In the genomic region with DNA sequence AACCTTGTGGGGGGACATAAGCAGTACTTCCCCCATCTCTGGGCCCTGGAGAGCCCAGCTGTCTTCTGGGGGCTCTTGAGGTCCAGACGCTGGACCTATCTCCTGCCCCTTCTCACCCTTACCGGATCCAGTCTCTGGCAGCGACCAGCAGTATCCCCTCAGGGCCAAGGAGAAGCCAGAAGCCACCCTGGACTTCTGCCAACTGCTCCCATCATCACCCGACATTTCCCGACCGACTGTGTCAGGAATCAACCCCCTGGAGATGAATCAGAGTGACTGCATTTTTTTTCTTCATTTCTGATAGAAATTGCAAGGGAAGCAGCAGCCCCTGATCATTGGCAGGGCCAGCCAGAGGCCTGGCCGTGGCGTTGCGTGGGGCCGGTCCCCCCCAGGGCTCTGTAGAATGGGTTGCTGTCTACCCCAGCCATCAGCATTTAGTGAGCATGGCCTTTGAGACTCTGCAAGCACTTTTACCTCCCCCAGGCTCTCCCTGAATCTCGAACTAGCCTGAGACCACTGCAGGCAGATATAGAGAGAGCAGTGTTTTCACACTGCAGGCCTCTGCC, we compare ENCODE assay signal across 15 cellular contexts. TPM values are rescaled to one million over a fixed set of nuclear protein-coding genes. Genes with fewer than 3 reads are reported as not detected.
DNase-seq lines count a peak whose midpoint lies in the region; ATAC-seq and TF ChIP-seq lines count a peak whose summit lies in the region.
"Had no signal": no experiment of that assay in that cellular context is flagged by ENCODE, and none has a peak within 500 bp of the region (broad histone marks: within the 10 kb centered on the region; RNA-seq: fewer than 3 reads in every experiment).

No MANE protein-coding gene starts in this region.

- H2AFZ ChIP-seq in IMR-90 (replicated peaks; ENCODE audit: low read length, poor library complexity) (peak overlapping the region; percentile 46), mesenchymal stem cell (ENCODE audit: low read depth, low read length) (no peak overlapping the region)

- ATAC-seq in IMR-90 (ENCODE audit: low read depth) = no peak
- ATAC-seq in activated naive CD8-positive, alpha-beta T cell treated with anti-CD3 and anti-CD28 coated beads, Interleukin-2, amount 10 ng/mL, durations not matched to agents 7 days and 5 days (ENCODE audit: low read depth) = no peak
- ATAC-seq in HG03175 (IDR thresholded peaks at IDR 0.05; ENCODE audit: unreplicated experiment) = no peak
- ATAC-seq in HG03469 (IDR thresholded peaks at IDR 0.05; ENCODE audit: unreplicated experiment) = no peak
- ATAC-seq: activated CD4-positive, CD25-positive, alpha-beta regulatory T cell treated with anti-CD3 and anti-CD28 coated beads, Interleukin-2, amount 50 U/mL, for 24 hours had no signal

- peak overlapping the region; percentile 87 for H4K5ac ChIP-seq in IMR-90 (ENCODE audit: low read depth, low read length)

- POLR2A ChIA-PET in IMR-90 (lab: Charles Lee; ENCODE audit: unreplicated experiment) = no interaction called here
- POLR2A ChIA-PET in activated naive CD8-positive, alpha-beta T cell treated with anti-CD3 and anti-CD28 coated beads, Interleukin-2, amount 10 ng/mL, durations not matched to agents 7 days and 5 days (lab: Charles Lee) = interaction anchor here (0.9 to 2.8 kb wide), 6 partner anchors 9 to 74 kb away, joined by 3 to 11 read pairs (median 8); no protein-coding TSS in a partner anchor

- H3K18ac ChIP-seq in IMR-90 (ENCODE audit: low read depth, low read length) (peak overlapping the region; percentile 66), mesenchymal stem cell (ENCODE audit: low read depth in 1 of 2, low read length in 2 of 2) (no peak overlapping the region)

- H3K9me1 ChIP-seq in IMR-90 (ENCODE audit: insufficient read depth, low read length) = peaks cover 16% of the 10 kb centered on the region

- H3K23ac ChIP-seq in IMR-90 (ENCODE audit: low read depth, low read length) = peak overlapping the region; percentile 66; the same call in 1 of the 2 replicates
- H3K23ac ChIP-seq in mesenchymal stem cell (ENCODE audit: low read length in 2 of 2) = no peak overlapping the region

- no peaks in the 10 kb centered on the region for H3K9me3 ChIP-seq in IMR-90 (ENCODE audit: control insufficient read depth, insufficient read depth, low read length)
- H3K9me3 ChIP-seq in mesenchymal stem cell (ENCODE audit: control insufficient read depth, low read length) = no peaks in the 10 kb centered on the region
- H3K9me3 ChIP-seq: mucosa of descending colon, sigmoid colon, upper lobe of right lung had no signal

- TF ChIP-seq POLR2A in IMR-90 (IDR thresholded peaks at IDR 0.05; ENCODE audit: low read depth, low read length) = peak; percentile 77; the same call in 1 of the 2 replicates

- H3K4me2 ChIP-seq in IMR-90 (ENCODE audit: low read depth, low read length) (no peak overlapping the region), mesenchymal stem cell (ENCODE audit: low read length, poor library complexity, severe bottlenecking) (no peak overlapping the region)

- H3K4me1 ChIP-seq in IMR-90 (ENCODE audit: control insufficient read depth, insufficient read depth, low read length) = peaks cover 56% of the 10 kb centered on the region
- peaks cover 80% of the 10 kb centered on the region for H3K4me1 ChIP-seq in mesenchymal stem cell (ENCODE audit: control insufficient read depth, insufficient read depth, low read depth, low read length)

- H3K9me3 Mint-ChIP-seq in Calu3 (ENCODE audit: low read depth, unreplicated experiment) = no peaks in the 10 kb centered on the region
- H3K9me3 Mint-ChIP-seq in activated naive CD8-positive, alpha-beta T cell treated with anti-CD3 and anti-CD28 coated beads, Interleukin-2, amount 10 ng/mL, durations not matched to agents 7 days and 5 days = no peaks in the 10 kb centered on the region

- peak overlapping the region; percentile 98 for H4K8ac ChIP-seq in IMR-90 (ENCODE audit: low read depth in 2 of 2, low read length in 2 of 2)
- no peak overlapping the region for H4K8ac ChIP-seq in mesenchymal stem cell (ENCODE audit: low read length)

- peaks cover 100% of the 10 kb centered on the region for H3K36me3 Mint-ChIP-seq in Calu3 (ENCODE audit: insufficient read depth, unreplicated experiment)
- no peaks in the 10 kb centered on the region for H3K36me3 Mint-ChIP-seq in activated naive CD8-positive, alpha-beta T cell treated with anti-CD3 and anti-CD28 coated beads, Interleukin-2, amount 10 ng/mL, durations not matched to agents 7 days and 5 days

- H2BK5ac ChIP-seq in IMR-90 (ENCODE audit: low read depth, low read length, poor library complexity, severe bottlenecking) = peak overlapping the region; percentile 70
- H2BK5ac ChIP-seq in mesenchymal stem cell (ENCODE audit: low read depth, low read length, poor library complexity, severe bottlenecking) = peak overlapping the region; percentile 90

- H3K9ac ChIP-seq in IMR-90 (ENCODE audit: low read depth, low read length) = peak overlapping the region; percentile 50
- H3K9ac ChIP-seq in mesenchymal stem cell (ENCODE audit: low read length) = no peak overlapping the region

- peaks cover 72% of the 10 kb centered on the region for H3K4me1 Mint-ChIP-seq in Calu3 (ENCODE audit: low read depth, unreplicated experiment)
- peaks cover 51% of the 10 kb centered on the region for H3K4me1 Mint-ChIP-seq in activated naive CD8-positive, alpha-beta T cell treated with anti-CD3 and anti-CD28 coated beads, Interleukin-2, amount 10 ng/mL, durations not matched to agents 7 days and 5 days

- TF ChIP-seq CTCF in Calu3 (IDR thresholded peaks at IDR 0.05; ENCODE audit: unreplicated experiment) = no peak
- TF ChIP-seq CTCF in IMR-90 (conservative IDR thresholded peaks at IDR 0.05; ENCODE audit: low read depth, low read length) = no peak

- H2AK5ac ChIP-seq in IMR-90 (ENCODE audit: low read depth, low read length) (peak overlapping the region; percentile 100), mesenchymal stem cell (ENCODE audit: low read length, severe bottlenecking) (peak overlapping the region; percentile 100)

- peak overlapping the region; percentile 89 for H2AK9ac ChIP-seq in IMR-90 (replicated peaks; ENCODE audit: low read depth, low read length, poor library complexity)

- peak overlapping the region; percentile 66; the same call in 1 of the 2 replicates for H3K56ac ChIP-seq in IMR-90 (ENCODE audit: extremely low read depth, insufficient read depth, low read length)

- DNase-seq in Calu3 = peak; percentile 49
- peak; percentile 82 for DNase-seq in IMR-90
- DNase-seq in activated naive CD8-positive, alpha-beta T cell treated with anti-CD3 and anti-CD28 coated beads, Interleukin-2, amount 10 ng/mL, durations not matched to agents 7 days and 5 days = no peak
- DNase-seq in mesenchymal stem cell = peak; percentile 56
- DNase-seq in globus pallidus (ENCODE audit: low spot score) = no peak
- no peak for DNase-seq in NCI-H1417 treated with DMSO at 0.1 percent for 48 hours (lab: John Stamatoyannopoulos, UW)
- DNase-seq: activated naive CD4-positive, alpha-beta T cell treated with anti-CD3 and anti-CD28 coated beads, Interleukin-2, amount 50 U/mL, for 16 hours; DMS 273 treated with DMSO at 0.1 percent for 48 hours; effector CD4-positive, alpha-beta T cell; sigmoid colon; upper lobe of right lung had no signal

- H2BK120ac ChIP-seq in IMR-90 (ENCODE audit: low read depth, low read length) (peak overlapping the region; percentile 96), mesenchymal stem cell (ENCODE audit: low read depth, low read length) (peak overlapping the region; percentile 13)

- H3K14ac ChIP-seq in IMR-90 (replicated peaks; ENCODE audit: low read depth, low read length) (peak overlapping the region; percentile 97), mesenchymal stem cell (ENCODE audit: low read length in 2 of 2) (no peak overlapping the region)

- WGBS in IMR-90 (ENCODE audit: extremely low coverage in 2 of 2, insufficient read length in 1 of 2), 2 experiments = 57% methylated on average over 1 of the region's 11 CpGs; no CpG with 5 or more reads in 1 of the 2 experiments
- WGBS in mesenchymal stem cell = 71% methylated on average over 11 of the region's 11 CpGs

- H3K4ac ChIP-seq in IMR-90 (ENCODE audit: low read depth, low read length) = peak overlapping the region; percentile 95
- no peak overlapping the region for H3K4ac ChIP-seq in mesenchymal stem cell (ENCODE audit: low read depth in 1 of 2, low read length in 2 of 2)

- no peaks in the 10 kb centered on the region for H3K36me3 ChIP-seq in IMR-90 (ENCODE audit: control insufficient read depth, insufficient read depth, low read length)
- no peaks in the 10 kb centered on the region for H3K36me3 ChIP-seq in mesenchymal stem cell (ENCODE audit: control insufficient read depth in 1 of 2, insufficient read depth in 2 of 2, low read depth in 1 of 2, low read length in 2 of 2)
- H3K36me3 ChIP-seq: sigmoid colon, upper lobe of right lung had no signal

- H3K27ac Mint-ChIP-seq in Calu3 (ENCODE audit: unreplicated experiment) = peak overlapping the region; percentile 98
- H3K27ac Mint-ChIP-seq in activated naive CD8-positive, alpha-beta T cell treated with anti-CD3 and anti-CD28 coated beads, Interleukin-2, amount 10 ng/mL, durations not matched to agents 7 days and 5 days = peak overlapping the region; percentile 93

- H2BK12ac ChIP-seq in mesenchymal stem cell (ENCODE audit: low read length in 2 of 2) = peak overlapping the region in 1 of 2 experiments; percentile 56

- peak overlapping the region; percentile 99 for H2BK15ac ChIP-seq in IMR-90 (ENCODE audit: low read depth, low read length)
- H2BK15ac ChIP-seq in mesenchymal stem cell (ENCODE audit: low read depth, poor library complexity, severe bottlenecking) = peak overlapping the region; percentile 52

- in situ Hi-C loops in IMR-90 (cut with MboI; ENCODE audit: low sequenced_read_pairs) = no loop called here

- H4K20me1 ChIP-seq in IMR-90 (ENCODE audit: insufficient read depth, low read length) = no peaks in the 10 kb centered on the region

- H3K27me3 Mint-ChIP-seq in Calu3 (ENCODE audit: unreplicated experiment) = no peaks in the 10 kb centered on the region
- no peaks in the 10 kb centered on the region for H3K27me3 Mint-ChIP-seq in activated naive CD8-positive, alpha-beta T cell treated with anti-CD3 and anti-CD28 coated beads, Interleukin-2, amount 10 ng/mL, durations not matched to agents 7 days and 5 days

- intact Hi-C loops in Calu3 (cut with micrococcal nuclease; ENCODE audit: unreplicated experiment) = loop anchor here (1.0 to 2.0 kb wide), 2 partner anchors 41 to 55 kb away; no protein-coding TSS in a partner anchor
- intact Hi-C loops in IMR-90 (cut with micrococcal nuclease) = no loop called here

- dilution Hi-C loops in IMR-90 (cut with HindIII; ENCODE audit: low sequenced_read_pairs, unreplicated experiment) = no loop called here

- H3K4me3 ChIP-seq in IMR-90 (ENCODE audit: insufficient read depth, low read depth, low read length) (no peak overlapping the region), mesenchymal stem cell (ENCODE audit: insufficient read depth in 1 of 2, low read depth in 1 of 2, low read length in 2 of 2) (no peak overlapping the region)
- H3K4me3 ChIP-seq: mucosa of descending colon, sigmoid colon, upper lobe of right lung had no signal

- TF ChIP-seq RAD21 in IMR-90 (IDR thresholded peaks at IDR 0.05; ENCODE audit: low read length) = no peak

- H3K27ac ChIP-seq in IMR-90 (ENCODE audit: insufficient read depth, low read length) = peak overlapping the region; percentile 76
- peak overlapping the region; percentile 98 for H3K27ac ChIP-seq in mesenchymal stem cell (ENCODE audit: low read length, poor library complexity, severe bottlenecking)
- H3K27ac ChIP-seq: upper lobe of right lung had no signal

- H3K79me1 ChIP-seq in IMR-90 (ENCODE audit: low read depth in 1 of 2, low read length in 2 of 2) (peaks cover 4 to 12% of the 10 kb centered on the region in 2 experiments; a peak in 3 of 4 replicates), mesenchymal stem cell (replicated peaks; ENCODE audit: low read length, poor library complexity, severe bottlenecking) (peaks cover 1% of the 10 kb centered on the region)

- CTCF ChIA-PET in Calu3 (lab: Charles Lee) = interaction anchor here (0.6 to 2.2 kb wide), 5 partner anchors 16 to 925 kb away, joined by 3 to 8 read pairs (median 4); no protein-coding TSS in a partner anchor
- CTCF ChIA-PET in IMR-90 (lab: Yijun Ruan, JAX) = no interaction called here

- peak overlapping the region; percentile 89 for H2BK20ac ChIP-seq in IMR-90 (ENCODE audit: low read depth, low read length)

- H4K91ac ChIP-seq in IMR-90 (ENCODE audit: insufficient read depth, low read depth, low read length) (peak overlapping the region; percentile 97), mesenchymal stem cell (ENCODE audit: low read length) (no peak overlapping the region)

- H3K4me3 Mint-ChIP-seq in Calu3 (ENCODE audit: low read depth, unreplicated experiment) = peak overlapping the region; percentile 94
- no peak overlapping the region for H3K4me3 Mint-ChIP-seq in activated naive CD8-positive, alpha-beta T cell treated with anti-CD3 and anti-CD28 coated beads, Interleukin-2, amount 10 ng/mL, durations not matched to agents 7 days and 5 days

- BruUV-seq in Calu3 (replicated peaks; lab: Mats Ljungman, UMichigan) (no TSS peak), IMR-90 (replicated peaks; lab: Mats Ljungman, UMichigan) (no TSS peak)

- H3K27me3 ChIP-seq in IMR-90 (ENCODE audit: control insufficient read depth, insufficient read depth, low read length) (no peaks in the 10 kb centered on the region), mesenchymal stem cell (ENCODE audit: control insufficient read depth in 1 of 2, insufficient read depth in 1 of 2, low read length in 2 of 2) (no peaks in the 10 kb centered on the region)

RNA-seq across cellular contexts. Expression of gene LIF, which starts 5.2 kb away (rescaled TPM):
- total RNA-seq in Calu3 (2022) (202 and 260 TPM in 2 replicates), IMR-90 (2012; rRNA removed) (79.4 and 130 TPM in 2 replicates)
- polyA plus RNA-seq in IMR-90 (2012; rRNA removed) = 203 and 214 TPM in 2 replicates
- 41.6 and 110 TPM in 2 replicates for polyA plus RNA-seq in IMR-90 (2012; cell fraction: cytosol; rRNA removed)
- 1,609 and 2,085 TPM in 2 replicates for polyA plus RNA-seq in IMR-90 (2012; cell fraction: nucleus; rRNA removed; ENCODE audit: low replicate concordance)
- total RNA-seq in activated naive CD8-positive, alpha-beta T cell treated with anti-CD3 and anti-CD28 coated beads, Interleukin-2, amount 10 ng/mL, durations not matched to agents 7 days and 5 days = 100 to 1,000 TPM; 508 to 564 TPM
- polyA plus RNA-seq in mesenchymal stem cell (2013, experiment 1 of 2) = 10.2 TPM
- polyA plus RNA-seq in mesenchymal stem cell (2013, experiment 2 of 2) = 9.7 TPM

RNA-seq across cellular contexts. Expression of gene OSM, which starts 14.9 kb away (rescaled TPM):
- not detected in 2 replicates for total RNA-seq in Calu3 (2022)
- total RNA-seq in IMR-90 (2012; rRNA removed) = not detected in 2 replicates
- not detected in 2 replicates for polyA plus RNA-seq in IMR-90 (2012; rRNA removed)
- polyA plus RNA-seq in IMR-90 (2012; cell fraction: cytosol; rRNA removed) = 0.07 TPM in 1 of 2 replicates, not detected in the other
- polyA plus RNA-seq in IMR-90 (2012; cell fraction: nucleus; rRNA removed; ENCODE audit: low replicate concordance) = 0.42 and 0.81 TPM in 2 replicates
- 100 to 1,000 TPM; 125 to 142 TPM for total RNA-seq in activated naive CD8-positive, alpha-beta T cell treated with anti-CD3 and anti-CD28 coated beads, Interleukin-2, amount 10 ng/mL, durations not matched to agents 7 days and 5 days
- not detected for polyA plus RNA-seq in mesenchymal stem cell (2013, experiment 1 of 2)
- not detected for polyA plus RNA-seq in mesenchymal stem cell (2013, experiment 2 of 2)

RNA-seq across cellular contexts. Expression of gene CASTOR1, which starts 37.6 kb away (rescaled TPM):
- 12.0 and 14.2 TPM in 2 replicates for total RNA-seq in Calu3 (2022)
- total RNA-seq in IMR-90 (2012; rRNA removed) = 10.6 and 11.7 TPM in 2 replicates
- 23.5 and 26.9 TPM in 2 replicates for polyA plus RNA-seq in IMR-90 (2012; rRNA removed)
- 11.4 and 33.1 TPM in 2 replicates for polyA plus RNA-seq in IMR-90 (2012; cell fraction: cytosol; rRNA removed)
- polyA plus RNA-seq in IMR-90 (2012; cell fraction: nucleus; rRNA removed; ENCODE audit: low replicate concordance) = 55.8 and 106 TPM in 2 replicates
- total RNA-seq in activated naive CD8-positive, alpha-beta T cell treated with anti-CD3 and anti-CD28 coated beads, Interleukin-2, amount 10 ng/mL, durations not matched to agents 7 days and 5 days = 10 to 100 TPM; 24.2 to 27.5 TPM
- 9.7 TPM for polyA plus RNA-seq in mesenchymal stem cell (2013, experiment 1 of 2)
- polyA plus RNA-seq in mesenchymal stem cell (2013, experiment 2 of 2) = 8.7 TPM

Comparison
In these comparisons a context has a peak if more than half of its experiments do, and no peak if none do; other contexts are left out.
1. DNase-seq: peak in Calu3 (single experiment), IMR-90 (single experiment) and mesenchymal stem cell (single experiment); none in activated naive CD8-positive, alpha-beta T cell treated with anti-CD3 and anti-CD28 coated beads, Interleukin-2, amount 10 ng/mL, durations not matched to agents 7 days and 5 days (single experiment), globus pallidus (single experiment) and NCI-H1417 treated with DMSO at 0.1 percent for 48 hours (single experiment).
2. RNA of gene OSM, which starts 14.9 kb away (total RNA-seq): 125 to 142 TPM in activated naive CD8-positive, alpha-beta T cell treated with anti-CD3 and anti-CD28 coated beads, Interleukin-2, amount 10 ng/mL, durations not matched to agents 7 days and 5 days; not detected in Calu3 and not detected in IMR-90; every median in the first group is over 100 times any median in the second.